Comparison of ENCODE assay signal across 17 cellular contexts in genomic region chr15:58147151-58147550, GRCh38. TPM values are rescaled to one million over a fixed set of nuclear protein-coding genes. Genes with fewer than 3 reads are reported as not detected.
DNase-seq lines count a peak whose midpoint lies in the region; ATAC-seq, FAIRE-seq and TF ChIP-seq lines count a peak whose summit lies in the region.
"Had no signal": no experiment of that assay in that cellular context is flagged by ENCODE, and none has a peak within 500 bp of the region (broad histone marks: within the 10 kb centered on the region; RNA-seq: fewer than 3 reads in every experiment).

No MANE protein-coding gene starts in this region.

- ATAC-seq in K562 (no peak), GM21423 (IDR thresholded peaks at IDR 0.05; ENCODE audit: unreplicated experiment) (no peak), HG02981 (IDR thresholded peaks at IDR 0.05; ENCODE audit: unreplicated experiment) (no peak)
- ATAC-seq in activated CD8-positive, alpha-beta memory T cell treated with anti-CD3 and anti-CD28 coated beads, Interleukin-2, amount 10 ng/mL, durations not matched to agents 7 days and 5 days = no peak

- no TSS peak for BruUV-seq in K562 (replicated peaks; lab: Mats Ljungman, UMichigan)

- H3K27me3 Mint-ChIP-seq in activated CD8-positive, alpha-beta memory T cell treated with anti-CD3 and anti-CD28 coated beads, Interleukin-2, amount 10 ng/mL, durations not matched to agents 7 days and 5 days = peaks cover 28% of the 10 kb centered on the region

- no peak overlapping the region for H3K4me3 ChIP-seq in K562
- no peak overlapping the region for H3K4me3 ChIP-seq in muscle layer of duodenum (ENCODE audit: low read depth in 1 of 2, low read length in 2 of 2)
- H3K4me3 ChIP-seq: skin epidermis, thoracic aorta had no signal

- H3K4me3 Mint-ChIP-seq in activated CD8-positive, alpha-beta memory T cell treated with anti-CD3 and anti-CD28 coated beads, Interleukin-2, amount 10 ng/mL, durations not matched to agents 7 days and 5 days = no peak overlapping the region
- H3K4me3 Mint-ChIP-seq: activated CD4-positive, alpha-beta memory T cell treated with anti-CD3 and anti-CD28 coated beads for 36 hours; CD8-positive, alpha-beta memory T cell; naive B cell had no signal

- H3K9me3 Mint-ChIP-seq in activated CD8-positive, alpha-beta memory T cell treated with anti-CD3 and anti-CD28 coated beads, Interleukin-2, amount 10 ng/mL, durations not matched to agents 7 days and 5 days (ENCODE audit: low read depth) = no peaks in the 10 kb centered on the region
- H3K9me3 Mint-ChIP-seq: activated CD4-positive, alpha-beta memory T cell treated with anti-CD3 and anti-CD28 coated beads for 36 hours; naive B cell had no signal

- intact Hi-C loops in K562 (cut with micrococcal nuclease) = no loop called here

- no peaks in the 10 kb centered on the region for H4K20me1 ChIP-seq in K562 (replicated peaks; ENCODE audit: control insufficient read depth, insufficient read depth, low read length)

- H3K4me1 ChIP-seq in K562 (replicated peaks in 1 of 2; ENCODE audit: control insufficient read depth in 2 of 2, insufficient read depth in 2 of 2, low read length in 2 of 2) (peaks cover 0 to 12% of the 10 kb centered on the region in 2 experiments; a peak in 2 of 5 replicates), muscle layer of duodenum (ENCODE audit: control insufficient read depth in 1 of 2, insufficient read depth in 2 of 2, low read length in 2 of 2) (no peaks in the 10 kb centered on the region)

- POLR2A ChIA-PET in K562 (lab: Yijun Ruan, JAX) = no interaction called here

- H3K79me2 ChIP-seq in K562 (ENCODE audit: control insufficient read depth, insufficient read depth, low read length) = no peaks in the 10 kb centered on the region

- CTCF ChIA-PET in K562 (lab: Yijun Ruan, JAX; ENCODE audit: low intra/inter-chr PET ratio) = no interaction called here
- CTCF ChIA-PET in activated CD8-positive, alpha-beta memory T cell treated with anti-CD3 and anti-CD28 coated beads, Interleukin-2, amount 10 ng/mL, durations not matched to agents 7 days and 5 days (lab: Charles Lee) = no interaction called here

- H3K4me2 ChIP-seq in K562 (ENCODE audit: insufficient read depth, low read length) = no peak overlapping the region

- in situ Hi-C loops in K562 (cut with MboI) = no loop called here

- 80% methylated on average over 5 of the region's 5 CpGs for WGBS in K562 (ENCODE audit: insufficient coverage, low coverage, missing lambda C conversion rate)

- no peak for TF ChIP-seq POLR2A in K562 (conservative IDR thresholded peaks at IDR 0.05)

- no peak for FAIRE-seq in K562 (lab: Jason Lieb, UNC)
- FAIRE-seq: endometrium had no signal

- H3K27ac Mint-ChIP-seq in activated CD8-positive, alpha-beta memory T cell treated with anti-CD3 and anti-CD28 coated beads, Interleukin-2, amount 10 ng/mL, durations not matched to agents 7 days and 5 days = no peak overlapping the region
- H3K27ac Mint-ChIP-seq: activated CD4-positive, alpha-beta memory T cell treated with anti-CD3 and anti-CD28 coated beads for 36 hours; CD8-positive, alpha-beta memory T cell; naive B cell had no signal

- DNase-seq in GF-D8 (lab: John Stamatoyannopoulos, UW) = peak; percentile 70
- DNase-seq in MV-4-11 (lab: John Stamatoyannopoulos, UW) = peak; percentile 96
- DNase-seq in K562 (ENCODE audit: extremely low read depth in 1 of 4, low spot score in 3 of 4) = no peak
- no peak for DNase-seq in activated CD8-positive, alpha-beta memory T cell treated with anti-CD3 and anti-CD28 coated beads, Interleukin-2, amount 10 ng/mL, durations not matched to agents 7 days and 5 days
- no peak for DNase-seq in activated CD4-positive, alpha-beta T cell treated with anti-CD3 and anti-CD28 coated beads, Interleukin-2, amount 50 U/mL, for 48 hours
- DNase-seq: activated CD4-positive, alpha-beta memory T cell treated with anti-CD3 and anti-CD28 coated beads for 36 hours; CD8-positive, alpha-beta memory T cell; naive B cell; NCI-H1694 had no signal

- no peaks in the 10 kb centered on the region for H3K27me3 ChIP-seq in K562 (ENCODE audit: control insufficient read depth in 2 of 2, insufficient read depth in 2 of 2, low read length in 2 of 2)
- no peaks in the 10 kb centered on the region for H3K27me3 ChIP-seq in muscle layer of duodenum (ENCODE audit: low read depth, low read length)

- no peak for TF ChIP-seq CTCF in K562 (IDR thresholded peaks at IDR 0.05 in 2 of 3, conservative IDR thresholded peaks at IDR 0.05 in 1 of 3; ENCODE audit: insufficient read depth in 2 of 3, low read depth in 1 of 3, low read length in 3 of 3)

- no peak overlapping the region for H3K9ac ChIP-seq in K562 (ENCODE audit: insufficient read depth in 1 of 2, low read depth in 2 of 2, low read length in 2 of 2)

- H3K27ac ChIP-seq in K562 (ENCODE audit: extremely low read depth, low read depth, low read length) (no peak overlapping the region), muscle layer of duodenum (ENCODE audit: low read length) (peak overlapping the region; percentile 58)

- H3K4me1 Mint-ChIP-seq in activated CD8-positive, alpha-beta memory T cell treated with anti-CD3 and anti-CD28 coated beads, Interleukin-2, amount 10 ng/mL, durations not matched to agents 7 days and 5 days = no peaks in the 10 kb centered on the region
- H3K4me1 Mint-ChIP-seq: CD8-positive, alpha-beta memory T cell; naive B cell had no signal

- H3K9me3 ChIP-seq in K562 (replicated peaks; ENCODE audit: control insufficient read depth, insufficient read depth, low read depth, low read length) = no peaks in the 10 kb centered on the region
- H3K9me3 ChIP-seq in muscle layer of duodenum (ENCODE audit: control insufficient read depth in 1 of 2, low read length in 2 of 2) = no peaks in the 10 kb centered on the region
- H3K9me3 ChIP-seq: thoracic aorta had no signal

- no peaks in the 10 kb centered on the region for H3K9me1 ChIP-seq in K562 (ENCODE audit: control insufficient read depth, insufficient read depth, low read length)

- H3K36me3 ChIP-seq in K562 (ENCODE audit: control insufficient read depth, insufficient read depth, low read length) (no peaks in the 10 kb centered on the region), muscle layer of duodenum (ENCODE audit: control insufficient read depth in 1 of 2, insufficient read depth in 2 of 2, low read length in 2 of 2) (no peaks in the 10 kb centered on the region)
- H3K36me3 ChIP-seq: thoracic aorta had no signal

- no peak for TF ChIP-seq RAD21 in K562 (CRISPR knock-in tag; conservative IDR thresholded peaks at IDR 0.05 in 1 of 2, IDR thresholded peaks at IDR 0.05 in 1 of 2)

- H3K36me3 Mint-ChIP-seq in activated CD8-positive, alpha-beta memory T cell treated with anti-CD3 and anti-CD28 coated beads, Interleukin-2, amount 10 ng/mL, durations not matched to agents 7 days and 5 days = no peaks in the 10 kb centered on the region
- H3K36me3 Mint-ChIP-seq: activated CD4-positive, alpha-beta memory T cell treated with anti-CD3 and anti-CD28 coated beads for 36 hours; CD8-positive, alpha-beta memory T cell; naive B cell had no signal

- TF ChIP-seq EP300 in K562 (IDR thresholded peaks at IDR 0.05; ENCODE audit: low read length) = no peak

- peak overlapping the region; percentile 70 for H2AFZ ChIP-seq in K562 (ENCODE audit: low read depth, low read length)

TF ChIP-seq in K562, 482 proteins besides CTCF, POLR2A, EP300 and RAD21 (continues in another document):
- TF ChIP-seq ZNF274 (IDR thresholded peaks at IDR 0.05; ENCODE audit: borderline replicate concordance, low read depth, low read length) (no peak), ZBTB17 (CRISPR knock-in tag; IDR thresholded peaks at IDR 0.05) (no peak), CEBPB (tag; IDR thresholded peaks at IDR 0.05) (no peak)

RNA-seq across cellular contexts. Expression of gene AQP9, which starts 9.0 kb away (rescaled TPM):
- 0.32 and 0.81 TPM in 2 replicates for total RNA-seq in K562 (2011; cell fraction: chromatin; rRNA removed; ENCODE audit: low replicate concordance)
- 0.17 and 0.39 TPM in 2 replicates for total RNA-seq in K562 (2011; cell fraction: nucleolus; rRNA removed)
- 0.29 TPM in 1 of 2 replicates, not detected in the other for total RNA-seq in K562 (2011; cell fraction: nucleoplasm; rRNA removed)
- total RNA-seq in K562 (2014; rRNA removed) (0.05 TPM in 1 of 2 replicates, not detected in the other), K562 (2014; rRNA removed; fragmentation: Illumina TruSeq; extraction: Trizol) (0.06 TPM in 1 of 2 replicates, not detected in the other), K562 (2015; rRNA removed; fragmentation: Illumina TruSeq; extraction: Trizol) (0.07 TPM in 1 of 2 replicates, not detected in the other), K562 (2021) (0.09 TPM in 1 of 2 replicates, not detected in the other)
- polyA plus RNA-seq in K562 (2011; rRNA removed) (0.04 and 0.07 TPM in 2 replicates), K562 (2014; fragmentation: Illumina TruSeq; extraction: Trizol) (not detected in 2 replicates), K562 (2014; fragmentation: Nextera tagmentation; extraction: Ambion mirVana) (under 1 TPM in 1 of 2 experiments, not detected in 1; 0.08 TPM), K562 (2014; rRNA removed) (0.33 TPM in 1 of 2 replicates, not detected in the other)
- 0.04 TPM in 1 of 2 replicates, not detected in the other for polyA plus RNA-seq in K562 (2011; cell fraction: cytosol; rRNA removed)
- 0.20 and 0.31 TPM in 2 replicates for polyA plus RNA-seq in K562 (2011; cell fraction: nucleus; rRNA removed)
- polyA plus RNA-seq in K562 (2012) = 0.08 and 0.53 TPM in 2 replicates
- 0.12 TPM in 1 of 2 replicates, not detected in the other for polyA minus RNA-seq in K562 (2011; rRNA and poly(A)+ RNA removed)
- polyA minus RNA-seq in K562 (2011; cell fraction: cytosol; rRNA and poly(A)+ RNA removed) = not detected in 2 replicates
- not detected in 2 replicates for polyA minus RNA-seq in K562 (2011; cell fraction: nucleus; rRNA and poly(A)+ RNA removed)
- not detected for total RNA-seq in activated CD8-positive, alpha-beta memory T cell treated with anti-CD3 and anti-CD28 coated beads, Interleukin-2, amount 10 ng/mL, durations not matched to agents 7 days and 5 days
- total RNA-seq: HT-29; T-helper 1 cell treated with Interleukin-12 subunit alpha and Interleukin-12 subunit beta and Interleukin-4 antibody, amounts not matched to agents 30 ng/mL and 1 ng/mL, for 36 hours had no signal
- polyA plus RNA-seq: CD8-positive, alpha-beta memory T cell had no signal

Comparison
In these comparisons a context has a peak if more than half of its experiments do, and no peak if none do; other contexts are left out.
1. DNase-seq: peak in GF-D8 (single experiment) and MV-4-11 (single experiment); none in K562 (0 of 4), activated CD8-positive, alpha-beta memory T cell treated with anti-CD3 and anti-CD28 coated beads, Interleukin-2, amount 10 ng/mL, durations not matched to agents 7 days and 5 days (single experiment) and activated CD4-positive, alpha-beta T cell treated with anti-CD3 and anti-CD28 coated beads, Interleukin-2, amount 50 U/mL, for 48 hours (0 of 2).